ENCODE assay signal across 8 cellular contexts in the genomic region with DNA sequence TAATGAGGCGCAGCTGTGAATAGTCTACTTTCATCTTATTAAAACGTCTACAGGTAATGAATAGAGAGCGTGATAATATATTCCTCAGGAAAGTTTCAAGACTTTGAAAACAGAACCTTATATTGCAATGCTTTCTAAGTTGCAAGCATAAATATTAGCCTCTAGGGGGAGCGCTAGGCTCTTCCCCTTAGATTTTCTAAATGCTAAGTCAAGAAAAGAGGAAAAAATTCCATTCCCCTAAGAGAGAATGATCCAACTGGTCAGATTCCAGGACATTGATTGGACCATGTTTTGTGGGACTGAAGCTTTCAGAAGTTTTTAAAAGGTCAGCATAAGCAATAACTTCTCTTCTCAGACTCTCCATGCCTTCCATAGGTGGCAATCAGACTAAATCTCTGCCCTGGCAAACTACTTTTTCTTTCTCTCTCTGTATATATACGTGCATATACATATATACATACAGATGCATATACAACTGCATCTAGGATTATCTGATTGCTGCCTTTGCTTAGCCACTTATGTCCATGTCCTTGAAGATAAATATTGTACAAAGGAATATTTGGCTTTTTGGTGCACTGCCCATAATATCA.
A peak's percentile ranks its signal among the peaks of the same experiment; 100 is the strongest.
DNase-seq lines count a peak whose midpoint lies in the region; ATAC-seq, FAIRE-seq and TF ChIP-seq lines count a peak whose summit lies in the region.

No MANE protein-coding gene starts in this region.

- FAIRE-seq in A204.1 (lab: Jason Lieb, UNC) = peak; percentile 100

- no peak overlapping the region for H3K23ac ChIP-seq in mesenchymal stem cell (ENCODE audit: low read length in 2 of 2)

- H3K9me3 ChIP-seq in Panc1 (ENCODE audit: control insufficient read depth, insufficient read depth, low read depth, low read length) (no peaks in the 10 kb centered on the region), mesenchymal stem cell (ENCODE audit: control insufficient read depth, low read length) (no peaks in the 10 kb centered on the region)

- H3K4me3 ChIP-seq in Panc1 (ENCODE audit: low read depth in 2 of 2, low read length in 2 of 2) = no peak overlapping the region
- peak overlapping the region; percentile 46 for H3K4me3 ChIP-seq in coronary artery
- no peak overlapping the region for H3K4me3 ChIP-seq in mesenchymal stem cell (ENCODE audit: insufficient read depth in 1 of 2, low read depth in 1 of 2, low read length in 2 of 2)

- H3K36me3 ChIP-seq in Panc1 (ENCODE audit: control insufficient read depth, insufficient read depth, low read length) = no peaks in the 10 kb centered on the region
- H3K36me3 ChIP-seq in mesenchymal stem cell (ENCODE audit: control insufficient read depth in 1 of 2, insufficient read depth in 2 of 2, low read depth in 1 of 2, low read length in 2 of 2) = no peaks in the 10 kb centered on the region

- H3K27ac ChIP-seq in Panc1 (ENCODE audit: low read length) (peak overlapping the region; percentile 69), coronary artery (peak overlapping the region; percentile 48 to 69), mesenchymal stem cell (ENCODE audit: low read length, poor library complexity, severe bottlenecking) (no peak overlapping the region)

- POLR2A ChIA-PET in Panc1 (lab: Charles Lee) = no interaction called here

- CTCF ChIA-PET in Panc1 (lab: Charles Lee) = no interaction called here

- H3K4me1 ChIP-seq in Panc1 (ENCODE audit: control insufficient read depth, insufficient read depth, low read length) = peaks cover 11% of the 10 kb centered on the region; the same call in 1 of the 2 replicates
- H3K4me1 ChIP-seq in mesenchymal stem cell (ENCODE audit: control insufficient read depth, insufficient read depth, low read depth, low read length) = peaks cover 3% of the 10 kb centered on the region

- no peak overlapping the region for H2BK15ac ChIP-seq in mesenchymal stem cell (ENCODE audit: low read depth, poor library complexity, severe bottlenecking)

- no peak overlapping the region for H3K18ac ChIP-seq in mesenchymal stem cell (ENCODE audit: low read depth in 1 of 2, low read length in 2 of 2)

- ATAC-seq in HG03439 (IDR thresholded peaks at IDR 0.05; ENCODE audit: unreplicated experiment) (peak; percentile 59), Panc1 (peak; percentile 71; the same call in 1 of the 2 replicates), HG03378 (IDR thresholded peaks at IDR 0.05; ENCODE audit: unreplicated experiment) (no peak)

- peak; percentile 55 for DNase-seq in G401 (ENCODE audit: low spot score)
- no peak for DNase-seq in Panc1 (ENCODE audit: low read depth, low spot score)
- no peak for DNase-seq in coronary artery (ENCODE audit: low spot score)
- DNase-seq in mesenchymal stem cell = peak; percentile 66
- DNase-seq in SHP77 treated with DMSO at 0.1 percent for 48 hours (lab: John Stamatoyannopoulos, UW) = no peak

- H3K27me3 ChIP-seq in Panc1 (ENCODE audit: control insufficient read depth, insufficient read depth, low read length) (no peaks in the 10 kb centered on the region), mesenchymal stem cell (ENCODE audit: control insufficient read depth in 1 of 2, insufficient read depth in 1 of 2, low read length in 2 of 2) (no peaks in the 10 kb centered on the region)

- H3K14ac ChIP-seq in mesenchymal stem cell (ENCODE audit: low read length in 2 of 2) = no peak overlapping the region

- H3K9ac ChIP-seq in mesenchymal stem cell (ENCODE audit: low read length) = peak overlapping the region; percentile 16

- H3K79me1 ChIP-seq in mesenchymal stem cell (replicated peaks; ENCODE audit: low read length, poor library complexity, severe bottlenecking) = peaks cover 18% of the 10 kb centered on the region

- H2BK120ac ChIP-seq in mesenchymal stem cell (ENCODE audit: low read depth, low read length) = no peak overlapping the region

- no peak overlapping the region for H2BK5ac ChIP-seq in mesenchymal stem cell (ENCODE audit: low read depth, low read length, poor library complexity, severe bottlenecking)

- H2AK5ac ChIP-seq in mesenchymal stem cell (ENCODE audit: low read length, severe bottlenecking) = no peak overlapping the region

- H3K4ac ChIP-seq in mesenchymal stem cell (ENCODE audit: low read depth in 1 of 2, low read length in 2 of 2) = no peak overlapping the region

- no peak overlapping the region for H2BK12ac ChIP-seq in mesenchymal stem cell (ENCODE audit: low read length in 2 of 2)

- in situ Hi-C loops in G401 (cut with HindIII; ENCODE audit: low sequenced_read_pairs) (no loop called here), Panc1 (cut with HindIII; ENCODE audit: low pct_unique_long_range_greater_than_20kb, low sequenced_read_pairs) (no loop called here)

- peak; percentile 75; the same call in 1 of the 2 replicates for TF ChIP-seq CTCF in Panc1 (IDR thresholded peaks at IDR 0.05)
- peak; percentile 62 for TF ChIP-seq CTCF in coronary artery (IDR thresholded peaks at IDR 0.05)

- H4K8ac ChIP-seq in mesenchymal stem cell (ENCODE audit: low read length) = no peak overlapping the region

- no peak overlapping the region for H4K91ac ChIP-seq in mesenchymal stem cell (ENCODE audit: low read length)

- H2AFZ ChIP-seq in mesenchymal stem cell (ENCODE audit: low read depth, low read length) = no peak overlapping the region

- H3K4me2 ChIP-seq in mesenchymal stem cell (ENCODE audit: low read length, poor library complexity, severe bottlenecking) = no peak overlapping the region

- BruUV-seq in Panc1 (replicated peaks; lab: Mats Ljungman, UMichigan) = no TSS peak

- intact Hi-C loops in Panc1 (cut with micrococcal nuclease; ENCODE audit: unreplicated experiment) = loop anchor here (5.0 kb wide), 1 partner anchor 484 kb away; no protein-coding TSS in a partner anchor

- 100% methylated on average over 1 of the region's 5 CpGs for WGBS in mesenchymal stem cell

Comparison
In these comparisons a context has a peak if more than half of its experiments do, and no peak if none do; other contexts are left out.
1. DNase-seq: peak in G401 (single experiment) and mesenchymal stem cell (single experiment); none in Panc1 (single experiment), coronary artery (single experiment) and SHP77 treated with DMSO at 0.1 percent for 48 hours (single experiment).